ENCODE assay signal across 8 cellular contexts in the genomic region with DNA sequence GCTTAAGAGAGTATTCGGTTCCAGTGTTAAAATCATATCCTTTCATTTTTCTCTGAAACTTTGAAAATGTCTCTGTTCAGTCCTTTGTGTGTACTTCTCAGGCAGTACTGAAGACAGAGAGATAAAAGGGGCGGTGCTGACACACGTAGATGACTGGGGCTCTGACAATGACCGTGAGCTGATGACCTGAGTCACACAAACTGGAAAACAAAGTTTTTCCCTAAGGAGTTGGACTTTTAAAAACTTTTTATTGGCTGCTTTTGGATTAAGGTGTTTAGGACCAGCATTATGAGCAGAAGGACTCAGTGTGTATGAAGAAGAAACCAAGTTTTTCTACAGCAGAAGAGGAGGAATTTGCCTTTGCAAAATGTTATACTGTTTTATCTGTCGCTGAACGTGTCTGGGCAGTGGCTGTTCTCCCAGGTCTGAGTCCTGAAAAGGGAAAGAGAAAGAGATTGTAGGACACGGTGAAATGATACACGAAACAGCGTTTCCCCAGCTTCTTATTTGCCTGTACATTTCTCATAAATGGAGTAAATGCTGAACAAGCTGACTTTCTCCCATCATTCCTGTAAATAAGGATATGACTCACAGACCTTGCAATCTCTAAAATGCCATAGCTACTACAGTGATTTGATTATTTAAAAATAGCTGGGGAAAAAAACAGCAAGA. TPM values are rescaled to one million over a fixed set of nuclear protein-coding genes. Genes with fewer than 3 reads are reported as not detected.
DNase-seq lines count a peak whose midpoint lies in the region; ATAC-seq and TF ChIP-seq lines count a peak whose summit lies in the region.

No MANE protein-coding gene starts in this region.

- peak; percentile 60 for DNase-seq in activated CD4-positive, alpha-beta T cell treated with anti-CD3 and anti-CD28 coated beads, Interleukin-2, amount 10 ng/mL, durations not matched to agents 24 days and 14 days
- DNase-seq in activated CD4-positive, alpha-beta T cell treated with anti-CD3 and anti-CD28 coated beads for 4 hours = no peak
- DNase-seq in RKO (ENCODE audit: low spot score) = peak; percentile 93
- no peak for DNase-seq in esophagus squamous epithelium (lab: John Stamatoyannopoulos, UW)
- DNase-seq in WTC11 (ENCODE audit: low spot score) = no peak
- DNase-seq in activated CD4-positive, alpha-beta T cell treated with anti-CD3 and anti-CD28 coated beads for 1 hour = no peak

- no peaks in the 10 kb centered on the region for H3K9me3 ChIP-seq in esophagus squamous epithelium
- no peaks in the 10 kb centered on the region for H3K9me3 ChIP-seq in parathyroid adenoma (ENCODE audit: control insufficient read depth, low read length)

- no peak overlapping the region for H3K9ac ChIP-seq in parathyroid adenoma

- H3K4me3 Mint-ChIP-seq in activated CD4-positive, alpha-beta T cell treated with anti-CD3 and anti-CD28 coated beads, Interleukin-2, amount 10 ng/mL, durations not matched to agents 24 days and 14 days = peak overlapping the region; percentile 77
- no peak overlapping the region for H3K4me3 Mint-ChIP-seq in WTC11

- no peaks in the 10 kb centered on the region for H3K79me2 ChIP-seq in parathyroid adenoma

- no peaks in the 10 kb centered on the region for H3K27me3 Mint-ChIP-seq in activated CD4-positive, alpha-beta T cell treated with anti-CD3 and anti-CD28 coated beads, Interleukin-2, amount 10 ng/mL, durations not matched to agents 24 days and 14 days
- H3K27me3 Mint-ChIP-seq in WTC11 (ENCODE audit: low read depth) = peaks cover 44% of the 10 kb centered on the region

- H3K36me3 ChIP-seq in esophagus squamous epithelium (no peaks in the 10 kb centered on the region), parathyroid adenoma (ENCODE audit: control insufficient read depth, insufficient read depth, low read length) (no peaks in the 10 kb centered on the region)

- H2AFZ ChIP-seq in parathyroid adenoma = peak overlapping the region; percentile 61

- H3K4me3 ChIP-seq in esophagus squamous epithelium = peak overlapping the region; percentile 7 to 58 (median 24)
- peak overlapping the region; percentile 8 for H3K4me3 ChIP-seq in parathyroid adenoma (ENCODE audit: low read depth, low read length)

- peak overlapping the region; percentile 70 to 88 (median 79) for H3K27ac ChIP-seq in esophagus squamous epithelium
- peak overlapping the region; percentile 56 for H3K27ac ChIP-seq in parathyroid adenoma

- no peak for ATAC-seq in WTC11
- no peak for ATAC-seq in GM21528 (IDR thresholded peaks at IDR 0.05; ENCODE audit: low FRiP score, unreplicated experiment)

- POLR2A ChIA-PET in WTC11 (lab: Charles Lee) = no interaction called here

- no peak for TF ChIP-seq POLR2A in esophagus squamous epithelium (IDR thresholded peaks at IDR 0.05)

- intact Hi-C loops in activated CD4-positive, alpha-beta T cell treated with anti-CD3 and anti-CD28 coated beads, Interleukin-2, amount 10 ng/mL, durations not matched to agents 24 days and 14 days (cut with micrococcal nuclease) = loop anchor here (2.0 kb wide), 1 partner anchor 15 kb away; no protein-coding TSS in a partner anchor
- intact Hi-C loops in esophagus squamous epithelium (cut with DNase I) = no loop called here

- H3K4me1 ChIP-seq in esophagus squamous epithelium (peaks cover 15 to 33% (median 22%) of the 10 kb centered on the region in 3 donors), parathyroid adenoma (no peaks in the 10 kb centered on the region)

- H3K4me1 Mint-ChIP-seq in activated CD4-positive, alpha-beta T cell treated with anti-CD3 and anti-CD28 coated beads, Interleukin-2, amount 10 ng/mL, durations not matched to agents 24 days and 14 days = peaks cover 25% of the 10 kb centered on the region
- peaks cover 23% of the 10 kb centered on the region for H3K4me1 Mint-ChIP-seq in WTC11

- peak overlapping the region; percentile 36 for H3K4me2 ChIP-seq in parathyroid adenoma (ENCODE audit: low read length)

- peaks cover 8% of the 10 kb centered on the region for H3K9me3 Mint-ChIP-seq in activated CD4-positive, alpha-beta T cell treated with anti-CD3 and anti-CD28 coated beads, Interleukin-2, amount 10 ng/mL, durations not matched to agents 24 days and 14 days
- H3K9me3 Mint-ChIP-seq in WTC11 = no peaks in the 10 kb centered on the region

- TF ChIP-seq CTCF in esophagus squamous epithelium (IDR thresholded peaks at IDR 0.05) (no peak), parathyroid adenoma (IDR thresholded peaks at IDR 0.05) (no peak), WTC11 (IDR thresholded peaks at IDR 0.05) (no peak)

- H3K36me3 Mint-ChIP-seq in activated CD4-positive, alpha-beta T cell treated with anti-CD3 and anti-CD28 coated beads, Interleukin-2, amount 10 ng/mL, durations not matched to agents 24 days and 14 days (ENCODE audit: low read depth) = no peaks in the 10 kb centered on the region
- H3K36me3 Mint-ChIP-seq in WTC11 = no peaks in the 10 kb centered on the region

- whole genome bisulfite sequencing in esophagus squamous epithelium, 2 donors = 7 to 10% methylated on average over 9 of the region's 9 CpGs

- H3K27ac Mint-ChIP-seq in activated CD4-positive, alpha-beta T cell treated with anti-CD3 and anti-CD28 coated beads, Interleukin-2, amount 10 ng/mL, durations not matched to agents 24 days and 14 days = peak overlapping the region; percentile 83
- no peak overlapping the region for H3K27ac Mint-ChIP-seq in WTC11

- CTCF ChIA-PET in WTC11 (lab: Charles Lee) = interaction anchor here (0.9 kb wide), 1 partner anchor 95 kb away, joined by 3 read pairs; no protein-coding TSS in a partner anchor

- H3K27me3 ChIP-seq in esophagus squamous epithelium = no peaks in the 10 kb centered on the region
- H3K27me3 ChIP-seq in parathyroid adenoma (ENCODE audit: control insufficient read depth, insufficient read depth, low read length) = no peaks in the 10 kb centered on the region

TF ChIP-seq in WTC11, 78 proteins besides CTCF, POLR2A, EP300 and RAD21 (continues in another document):
- TF ChIP-seq, protein P1, sequence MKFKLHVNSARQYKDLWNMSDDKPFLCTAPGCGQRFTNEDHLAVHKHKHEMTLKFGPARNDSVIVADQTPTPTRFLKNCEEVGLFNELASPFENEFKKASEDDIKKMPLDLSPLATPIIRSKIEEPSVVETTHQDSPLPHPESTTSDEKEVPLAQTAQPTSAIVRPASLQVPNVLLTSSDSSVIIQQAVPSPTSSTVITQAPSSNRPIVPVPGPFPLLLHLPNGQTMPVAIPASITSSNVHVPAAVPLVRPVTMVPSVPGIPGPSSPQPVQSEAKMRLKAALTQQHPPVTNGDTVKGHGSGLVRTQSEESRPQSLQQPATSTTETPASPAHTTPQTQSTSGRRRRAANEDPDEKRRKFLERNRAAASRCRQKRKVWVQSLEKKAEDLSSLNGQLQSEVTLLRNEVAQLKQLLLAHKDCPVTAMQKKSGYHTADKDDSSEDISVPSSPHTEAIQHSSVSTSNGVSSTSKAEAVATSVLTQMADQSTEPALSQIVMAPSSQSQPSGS (CRISPR knock-in tag; IDR thresholded peaks at IDR 0.05; ENCODE audit: borderline replicate concordance, low read depth) = no peak
- no peak for TF ChIP-seq ZNF396 (CRISPR knock-in tag; IDR thresholded peaks at IDR 0.05; ENCODE audit: borderline replicate concordance)
- TF ChIP-seq ZNF232 (CRISPR knock-in tag; IDR thresholded peaks at IDR 0.05) = no peak
- no peak for TF ChIP-seq ZNF416 (CRISPR knock-in tag; IDR thresholded peaks at IDR 0.05)
- no peak for TF ChIP-seq ZBTB21 (CRISPR knock-in tag; IDR thresholded peaks at IDR 0.05; ENCODE audit: borderline replicate concordance)
- TF ChIP-seq KAT7 (CRISPR knock-in tag; IDR thresholded peaks at IDR 0.05; ENCODE audit: borderline replicate concordance) = no peak
- TF ChIP-seq, protein P2, sequence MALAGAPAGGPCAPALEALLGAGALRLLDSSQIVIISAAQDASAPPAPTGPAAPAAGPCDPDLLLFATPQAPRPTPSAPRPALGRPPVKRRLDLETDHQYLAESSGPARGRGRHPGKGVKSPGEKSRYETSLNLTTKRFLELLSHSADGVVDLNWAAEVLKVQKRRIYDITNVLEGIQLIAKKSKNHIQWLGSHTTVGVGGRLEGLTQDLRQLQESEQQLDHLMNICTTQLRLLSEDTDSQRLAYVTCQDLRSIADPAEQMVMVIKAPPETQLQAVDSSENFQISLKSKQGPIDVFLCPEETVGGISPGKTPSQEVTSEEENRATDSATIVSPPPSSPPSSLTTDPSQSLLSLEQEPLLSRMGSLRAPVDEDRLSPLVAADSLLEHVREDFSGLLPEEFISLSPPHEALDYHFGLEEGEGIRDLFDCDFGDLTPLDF (CRISPR knock-in tag; IDR thresholded peaks at IDR 0.05) = no peak
- TF ChIP-seq, protein P3, sequence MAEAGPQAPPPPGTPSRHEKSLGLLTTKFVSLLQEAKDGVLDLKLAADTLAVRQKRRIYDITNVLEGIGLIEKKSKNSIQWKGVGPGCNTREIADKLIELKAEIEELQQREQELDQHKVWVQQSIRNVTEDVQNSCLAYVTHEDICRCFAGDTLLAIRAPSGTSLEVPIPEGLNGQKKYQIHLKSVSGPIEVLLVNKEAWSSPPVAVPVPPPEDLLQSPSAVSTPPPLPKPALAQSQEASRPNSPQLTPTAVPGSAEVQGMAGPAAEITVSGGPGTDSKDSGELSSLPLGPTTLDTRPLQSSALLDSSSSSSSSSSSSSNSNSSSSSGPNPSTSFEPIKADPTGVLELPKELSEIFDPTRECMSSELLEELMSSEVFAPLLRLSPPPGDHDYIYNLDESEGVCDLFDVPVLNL (CRISPR knock-in tag; IDR thresholded peaks at IDR 0.05; ENCODE audit: borderline replicate concordance, low read depth) = no peak
- no peak for TF ChIP-seq NR3C1 (CRISPR knock-in tag; conservative IDR thresholded peaks at IDR 0.05; ENCODE audit: low read depth)
- no peak for TF ChIP-seq GTF2I (CRISPR knock-in tag; conservative IDR thresholded peaks at IDR 0.05)
- TF ChIP-seq FOXJ3 (CRISPR knock-in tag; IDR thresholded peaks at IDR 0.05; ENCODE audit: borderline replicate concordance) = no peak
- TF ChIP-seq EMX1 (CRISPR knock-in tag; IDR thresholded peaks at IDR 0.05) = no peak
- no peak for TF ChIP-seq USF1 (CRISPR knock-in tag; IDR thresholded peaks at IDR 0.05)

RNA-seq across cellular contexts. Expression of gene MAP3K7CL, which starts 51.5 kb away (rescaled TPM):
- total RNA-seq in activated CD4-positive, alpha-beta T cell treated with anti-CD3 and anti-CD28 coated beads, Interleukin-2, amount 10 ng/mL, durations not matched to agents 24 days and 14 days = 4.0 and 4.3 TPM in 2 replicates
- total RNA-seq in esophagus squamous epithelium (1 to 10 TPM; 1.7 to 7.8 (median 6.9) TPM), WTC11 (2021) (0.15 to 0.37 TPM in 2 of 3 replicates, not detected in the other)

Comparison
In these comparisons a context has a peak if more than half of its experiments do, and no peak if none do; other contexts are left out.
1. DNase-seq: peak in activated CD4-positive, alpha-beta T cell treated with anti-CD3 and anti-CD28 coated beads, Interleukin-2, amount 10 ng/mL, durations not matched to agents 24 days and 14 days (single experiment) and RKO (single experiment); none in activated CD4-positive, alpha-beta T cell treated with anti-CD3 and anti-CD28 coated beads for 4 hours (0 of 2), esophagus squamous epithelium (single experiment), WTC11 (single experiment) and activated CD4-positive, alpha-beta T cell treated with anti-CD3 and anti-CD28 coated beads for 1 hour (single experiment).